Comparison of ENCODE assay signal across 18 cellular contexts in genomic region chr1:159007734-159008133, GRCh38. TPM values are rescaled to one million over a fixed set of nuclear protein-coding genes. Genes with fewer than 3 reads are reported as not detected.
DNase-seq lines count a peak whose midpoint lies in the region; ATAC-seq, FAIRE-seq and TF ChIP-seq lines count a peak whose summit lies in the region.
"Had no signal": no experiment of that assay in that cellular context is flagged by ENCODE, and none has a peak within 500 bp of the region (broad histone marks: within the 10 kb centered on the region; RNA-seq: fewer than 3 reads in every experiment).

No MANE protein-coding gene starts in this region.

- H3K79me2 ChIP-seq in OCI-LY7 (ENCODE audit: insufficient read depth, low read depth, low read length), result peaks cover 39% of the 10 kb centered on the region
- H3K79me2 ChIP-seq in astrocyte (ENCODE audit: insufficient read depth, low read length), result peaks cover 27% of the 10 kb centered on the region

- FAIRE-seq in astrocyte (lab: Jason Lieb, UNC), result peak; percentile 39
- FAIRE-seq: keratinocyte, pancreas, small intestine had no signal

- H3K27ac Mint-ChIP-seq in activated naive CD4-positive, alpha-beta T cell treated with anti-CD3 and anti-CD28 coated beads, Interleukin-2, amount 50 U/mL, for 24 hours, result peak overlapping the region; percentile 93
- no peak overlapping the region for H3K27ac Mint-ChIP-seq in astrocyte (ENCODE audit: unreplicated experiment)

- H3K27me3 Mint-ChIP-seq in activated naive CD4-positive, alpha-beta T cell treated with anti-CD3 and anti-CD28 coated beads, Interleukin-2, amount 50 U/mL, for 24 hours, result no peaks in the 10 kb centered on the region
- no peaks in the 10 kb centered on the region for H3K27me3 Mint-ChIP-seq in astrocyte (ENCODE audit: low read depth, unreplicated experiment)

- H3K9me3 ChIP-seq in OCI-LY7 (ENCODE audit: low read length), result no peaks in the 10 kb centered on the region
- no peaks in the 10 kb centered on the region for H3K9me3 ChIP-seq in astrocyte (ENCODE audit: insufficient read depth, low read depth, low read length)
- no peaks in the 10 kb centered on the region for H3K9me3 ChIP-seq in thymus (ENCODE audit: control insufficient read depth)
- H3K9me3 ChIP-seq in colonic mucosa, result no peaks in the 10 kb centered on the region
- H3K9me3 ChIP-seq: HAP-1, pancreas had no signal

- TF ChIP-seq CTCF in OCI-LY7 (conservative IDR thresholded peaks at IDR 0.05; ENCODE audit: low read length) (no peak), astrocyte (IDR thresholded peaks at IDR 0.05; ENCODE audit: insufficient read depth, low read depth, low read length) (no peak), colonic mucosa (IDR thresholded peaks at IDR 0.05) (no peak)

- no peaks in the 10 kb centered on the region for H3K27me3 ChIP-seq in astrocyte (ENCODE audit: insufficient read depth, low read length)
- no peaks in the 10 kb centered on the region for H3K27me3 ChIP-seq in thymus (ENCODE audit: control insufficient read depth, insufficient read depth)
- H3K27me3 ChIP-seq in colonic mucosa, result no peaks in the 10 kb centered on the region

- H3K36me3 Mint-ChIP-seq in activated naive CD4-positive, alpha-beta T cell treated with anti-CD3 and anti-CD28 coated beads, Interleukin-2, amount 50 U/mL, for 24 hours, result peaks cover 15% of the 10 kb centered on the region
- H3K36me3 Mint-ChIP-seq in astrocyte (ENCODE audit: low read depth, unreplicated experiment), result no peaks in the 10 kb centered on the region

- H3K9me2 ChIP-seq in OCI-LY7 (ENCODE audit: insufficient read depth, low read length), result no peaks in the 10 kb centered on the region

- H3K4me3 Mint-ChIP-seq in activated naive CD4-positive, alpha-beta T cell treated with anti-CD3 and anti-CD28 coated beads, Interleukin-2, amount 50 U/mL, for 24 hours, result no peak overlapping the region
- H3K4me3 Mint-ChIP-seq in astrocyte (ENCODE audit: unreplicated experiment), result no peak overlapping the region

- BruUV-seq in OCI-LY7 (replicated peaks; lab: Mats Ljungman, UMichigan), result no TSS peak

- peaks cover 40% of the 10 kb centered on the region for H3K4me1 Mint-ChIP-seq in activated naive CD4-positive, alpha-beta T cell treated with anti-CD3 and anti-CD28 coated beads, Interleukin-2, amount 50 U/mL, for 24 hours
- peaks cover 7% of the 10 kb centered on the region for H3K4me1 Mint-ChIP-seq in astrocyte (ENCODE audit: low read depth, unreplicated experiment)

- peaks cover 24% of the 10 kb centered on the region for H3K36me3 ChIP-seq in OCI-LY7 (ENCODE audit: insufficient read depth, low read length)
- no peaks in the 10 kb centered on the region for H3K36me3 ChIP-seq in astrocyte (ENCODE audit: insufficient read depth, low read length)
- H3K36me3 ChIP-seq in thymus (ENCODE audit: control insufficient read depth, insufficient read depth), result no peaks in the 10 kb centered on the region
- H3K36me3 ChIP-seq in colonic mucosa, result no peaks in the 10 kb centered on the region
- H3K36me3 ChIP-seq: HAP-1, pancreas had no signal

- no peak overlapping the region; the same call in 1 of the 2 replicates for H2AFZ ChIP-seq in OCI-LY7 (ENCODE audit: low read length)
- H2AFZ ChIP-seq in astrocyte (ENCODE audit: low read depth, low read length), result no peak overlapping the region

- H4K20me1 ChIP-seq in OCI-LY7 (ENCODE audit: insufficient read depth, low read length) (no peaks in the 10 kb centered on the region), astrocyte (ENCODE audit: insufficient read depth, low read length) (no peaks in the 10 kb centered on the region)

- intact Hi-C loops in OCI-LY7 (cut with micrococcal nuclease; ENCODE audit: unreplicated experiment) (loop anchor here (5.0 to 10.0 kb wide), 2 partner anchors 75 to 443 kb away; partner anchors contain the start of gene PYHIN1), colonic mucosa (cut with DNase I) (no loop called here)

- H3K4me3 ChIP-seq in OCI-LY7 (ENCODE audit: low read depth, low read length, poor library complexity, severe bottlenecking) (no peak overlapping the region), astrocyte (ENCODE audit: insufficient read depth, low read depth, low read length) (no peak overlapping the region), thymus (ENCODE audit: low read length) (no peak overlapping the region), colonic mucosa (no peak overlapping the region)
- H3K4me3 ChIP-seq: HAP-1, pancreas had no signal

- POLR2A ChIA-PET in OCI-LY7 (lab: Charles Lee), result interaction anchor here (0.5 to 6.7 kb wide), 5 partner anchors 22 to 520 kb away, joined by 3 to 93 read pairs (median 5); partner anchors contain the start of gene AIM2

- no peaks in the 10 kb centered on the region for H3K9me3 Mint-ChIP-seq in activated naive CD4-positive, alpha-beta T cell treated with anti-CD3 and anti-CD28 coated beads, Interleukin-2, amount 50 U/mL, for 24 hours
- H3K9me3 Mint-ChIP-seq in astrocyte (ENCODE audit: unreplicated experiment), result no peaks in the 10 kb centered on the region

- CTCF ChIA-PET in OCI-LY7 (lab: Charles Lee; ENCODE audit: unreplicated experiment), result no interaction called here

- no peak overlapping the region for H3K9ac ChIP-seq in astrocyte (ENCODE audit: low read length)
- no peak overlapping the region for H3K9ac ChIP-seq in colonic mucosa (ENCODE audit: low read depth in 2 of 2, low read length in 2 of 2)

- DNase-seq in activated naive CD4-positive, alpha-beta T cell treated with Interleukin-2 at 50 U/mL for 16 hours, result no peak
- DNase-seq in OCI-LY7 (ENCODE audit: low spot score) (no peak), astrocyte (ENCODE audit: low read depth) (no peak), colonic mucosa (no peak), NCI-H510A (lab: John Stamatoyannopoulos, UW) (no peak)
- DNase-seq: cerebellar nuclear complex, DMS79, midbrain, NCI-H1436, NCI-H446, pancreas, small intestine, T1000 had no signal

- H3K4me2 ChIP-seq in OCI-LY7 (ENCODE audit: low read length) (peak overlapping the region; percentile 8; the same call in 1 of the 2 replicates), astrocyte (ENCODE audit: low read length) (no peak overlapping the region)

- peaks cover 46% of the 10 kb centered on the region for H3K4me1 ChIP-seq in OCI-LY7 (ENCODE audit: insufficient read depth, low read length, poor library complexity, severe bottlenecking)
- peaks cover 16% of the 10 kb centered on the region for H3K4me1 ChIP-seq in astrocyte (ENCODE audit: insufficient read depth, low read length)
- peaks cover 4% of the 10 kb centered on the region for H3K4me1 ChIP-seq in thymus (ENCODE audit: control insufficient read depth, insufficient read depth, low read length)
- no peaks in the 10 kb centered on the region for H3K4me1 ChIP-seq in colonic mucosa
- H3K4me1 ChIP-seq: HAP-1, pancreas had no signal

- ATAC-seq in GM21390 (IDR thresholded peaks at IDR 0.05; ENCODE audit: unreplicated experiment), result no peak
- ATAC-seq: pancreas had no signal

- H3K27ac ChIP-seq in OCI-LY7 (ENCODE audit: low read depth, low read length, poor library complexity, severe bottlenecking), result peak overlapping the region; percentile 89
- no peak overlapping the region for H3K27ac ChIP-seq in astrocyte (ENCODE audit: low read depth, low read length)
- H3K27ac ChIP-seq in thymus (ENCODE audit: low read depth), result peak overlapping the region; percentile 3
- no peak overlapping the region for H3K27ac ChIP-seq in colonic mucosa

RNA-seq across cellular contexts. Expression of gene IFI16, which starts 2.0 kb away (rescaled TPM):
- total RNA-seq in OCI-LY7 (2014; rRNA removed; shearing (Covaris generic)), result 96.5 and 99.3 TPM in 2 replicates
- total RNA-seq in OCI-LY7 (2022), result 271 and 318 TPM in 2 replicates
- 109 and 125 TPM in 2 replicates for total RNA-seq in astrocyte
- polyA plus RNA-seq in thymus, result 254 TPM
- total RNA-seq in colonic mucosa, result 10 to 100 TPM; 15.1 to 36.0 TPM

Comparison
In these comparisons a context has a peak if more than half of its experiments do, and no peak if none do; other contexts are left out.
1. H3K27ac ChIP-seq: peak in OCI-LY7 (single experiment) and thymus (single experiment); none in astrocyte (single experiment) and colonic mucosa (single experiment).